In the genomic region with DNA sequence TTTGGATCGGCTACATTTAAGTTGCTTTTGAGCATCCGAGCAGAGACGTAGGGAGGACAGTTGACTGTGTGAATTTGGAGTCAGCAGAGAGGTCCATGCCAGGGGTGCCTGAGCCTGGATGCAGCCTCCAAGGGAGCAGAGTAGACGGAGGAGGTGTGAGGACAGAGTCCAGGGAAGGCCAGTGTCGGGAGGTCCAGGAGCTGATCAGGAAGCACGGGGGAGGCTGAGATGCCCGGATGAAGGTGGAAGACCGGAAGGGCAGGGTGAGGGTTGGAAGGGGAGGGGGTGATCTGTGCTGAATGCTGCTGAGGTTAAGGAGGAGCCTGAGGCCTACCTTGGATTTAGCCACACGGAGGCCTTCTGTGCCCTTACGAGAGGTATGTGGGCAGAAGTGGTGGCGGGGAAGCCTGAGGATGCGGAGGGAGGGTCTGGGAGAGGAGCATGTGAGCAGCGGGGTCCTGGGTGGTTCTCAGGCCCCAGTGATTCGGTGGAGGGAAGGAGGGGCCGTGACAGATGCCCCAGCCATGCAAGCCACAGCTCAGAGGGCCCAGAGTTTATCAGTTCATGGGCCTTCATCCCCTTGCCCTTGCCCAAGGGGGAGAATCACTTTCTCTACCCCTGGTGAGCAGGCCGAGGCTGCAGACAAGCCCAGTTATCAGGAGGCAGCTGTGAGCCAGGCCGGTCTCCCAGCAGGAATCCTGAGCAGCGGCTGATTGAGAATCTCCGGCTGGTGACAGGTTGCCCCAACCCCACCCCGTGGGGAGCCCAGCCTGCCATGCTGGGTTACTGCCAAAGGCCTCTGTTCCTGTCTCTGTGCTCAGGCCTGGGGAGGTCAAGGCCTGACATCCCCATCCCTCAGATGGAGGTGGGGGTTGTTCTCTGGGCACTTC, we compare ENCODE assay signal across 16 cellular contexts. TPM values are rescaled to one million over a fixed set of nuclear protein-coding genes. Genes with fewer than 3 reads are reported as not detected.
"Had no signal": no experiment of that assay in that cellular context is flagged by ENCODE, and none has a peak within 500 bp of the region (broad histone marks: within the 10 kb centered on the region; RNA-seq: fewer than 3 reads in every experiment).

No MANE protein-coding gene starts in this region.

- DNase-seq: activated CD4-positive, alpha-beta T cell treated with anti-CD3 and anti-CD28 coated beads for 1 hour; activated CD4-positive, alpha-beta T cell treated with anti-CD3 and anti-CD28 coated beads, Interleukin-2, amount 50 U/mL, for 48 hours; activated effector memory CD4-positive, alpha-beta T cell treated with anti-CD3 and anti-CD28 coated beads, Interleukin-2, amount 50 U/mL, for 16 hours; activated naive CD8-positive, alpha-beta T cell treated with anti-CD3 and anti-CD28 coated beads for 36 hours; activated T-cell treated with anti-CD3 and anti-CD28 coated beads, Interleukin-2, amount 50 U/mL, for 4 hours; cerebellar nuclear complex; hippocampal formation; naive B cell; occipital lobe; stimulated activated CD4-positive, alpha-beta T cell treated with anti-CD3 and anti-CD28 coated beads, Interleukin-12 subunit alpha, Interleukin-12 subunit beta, amount 100 ng/mL, for 4 hours; stimulated activated naive CD4-positive, alpha-beta T cell; transverse colon had no signal

- H3K9me3 ChIP-seq: transverse colon had no signal

- H3K36me3 Mint-ChIP-seq: activated naive CD8-positive, alpha-beta T cell treated with anti-CD3 and anti-CD28 coated beads for 36 hours; naive B cell had no signal

- H3K27me3 ChIP-seq: transverse colon had no signal

- H3K27ac Mint-ChIP-seq: activated naive CD8-positive, alpha-beta T cell treated with anti-CD3 and anti-CD28 coated beads for 36 hours; dendritic cell treated with granulocyte-macrophage colony-stimulating factor and Interleukin-4, amounts not matched to agents 40 ng/mL and 50 ng/mL, for 4 days; naive B cell; T-helper 2 cell treated with Interferon-gamma antibody and Interleukin-4, amounts not matched to agents 5 μg/mL and 100 μg/mL, for 36 hours had no signal

- H3K27ac ChIP-seq: transverse colon had no signal

- H3K4me1 Mint-ChIP-seq: activated naive CD8-positive, alpha-beta T cell treated with anti-CD3 and anti-CD28 coated beads for 36 hours; naive B cell had no signal

- H3K4me3 Mint-ChIP-seq: activated naive CD8-positive, alpha-beta T cell treated with anti-CD3 and anti-CD28 coated beads for 36 hours; activated T-cell treated with anti-CD3 and anti-CD28 coated beads, Interleukin-2, amount 50 U/mL, for 4 hours; dendritic cell treated with granulocyte-macrophage colony-stimulating factor and Interleukin-4, amounts not matched to agents 40 ng/mL and 50 ng/mL, for 4 days; naive B cell; T-helper 2 cell treated with Interferon-gamma antibody and Interleukin-4, amounts not matched to agents 5 μg/mL and 100 μg/mL, for 36 hours had no signal

- H3K9me3 Mint-ChIP-seq: activated naive CD8-positive, alpha-beta T cell treated with anti-CD3 and anti-CD28 coated beads for 36 hours; activated T-cell treated with anti-CD3 and anti-CD28 coated beads, Interleukin-2, amount 50 U/mL, for 4 hours; dendritic cell treated with granulocyte-macrophage colony-stimulating factor and Interleukin-4, amounts not matched to agents 40 ng/mL and 50 ng/mL, for 4 days; naive B cell; T-helper 2 cell treated with Interferon-gamma antibody and Interleukin-4, amounts not matched to agents 5 μg/mL and 100 μg/mL, for 36 hours had no signal

- H3K4me1 ChIP-seq: transverse colon had no signal

- ATAC-seq: activated T-cell treated with anti-CD3 and anti-CD28 coated beads, Interleukin-2, amount 50 U/mL, for 4 hours had no signal

- H3K4me3 ChIP-seq: lung, transverse colon had no signal

RNA-seq across cellular contexts. Expression of a gene that starts 53.9 kb away (rescaled TPM):
- total RNA-seq: activated naive CD8-positive, alpha-beta T cell treated with anti-CD3 and anti-CD28 coated beads for 36 hours; activated T-cell treated with anti-CD3 and anti-CD28 coated beads, Interleukin-2, amount 50 U/mL, for 4 hours; glomerular endothelial cell; lung; occipital lobe; transverse colon had no signal
- polyA plus RNA-seq: lung had no signal
